ENCODE assay signal across 1 cellular context in genomic region chr16:81480856-81481821, GRCh38.
TF ChIP-seq lines count a peak whose summit lies in the region.

No MANE protein-coding gene starts in this region.

TF ChIP-seq in HepG2, 621 proteins besides CTCF, POLR2A, EP300 and RAD21 (continued from another document and continues in another):
- TF ChIP-seq ZNF232 (CRISPR knock-in tag; IDR thresholded peaks at IDR 0.05; ENCODE audit: borderline replicate concordance) = no peak
- no peak for TF ChIP-seq HNRNPUL1 (IDR thresholded peaks at IDR 0.05; ENCODE audit: low read depth, low read length)
- peak; percentile 85 for TF ChIP-seq CEBPG (CRISPR knock-in tag; IDR thresholded peaks at IDR 0.05)
- peak; percentile 46; the same call in 1 of the 2 replicates for TF ChIP-seq IRF2 (CRISPR knock-in tag; IDR thresholded peaks at IDR 0.05)
- TF ChIP-seq, protein P1, sequence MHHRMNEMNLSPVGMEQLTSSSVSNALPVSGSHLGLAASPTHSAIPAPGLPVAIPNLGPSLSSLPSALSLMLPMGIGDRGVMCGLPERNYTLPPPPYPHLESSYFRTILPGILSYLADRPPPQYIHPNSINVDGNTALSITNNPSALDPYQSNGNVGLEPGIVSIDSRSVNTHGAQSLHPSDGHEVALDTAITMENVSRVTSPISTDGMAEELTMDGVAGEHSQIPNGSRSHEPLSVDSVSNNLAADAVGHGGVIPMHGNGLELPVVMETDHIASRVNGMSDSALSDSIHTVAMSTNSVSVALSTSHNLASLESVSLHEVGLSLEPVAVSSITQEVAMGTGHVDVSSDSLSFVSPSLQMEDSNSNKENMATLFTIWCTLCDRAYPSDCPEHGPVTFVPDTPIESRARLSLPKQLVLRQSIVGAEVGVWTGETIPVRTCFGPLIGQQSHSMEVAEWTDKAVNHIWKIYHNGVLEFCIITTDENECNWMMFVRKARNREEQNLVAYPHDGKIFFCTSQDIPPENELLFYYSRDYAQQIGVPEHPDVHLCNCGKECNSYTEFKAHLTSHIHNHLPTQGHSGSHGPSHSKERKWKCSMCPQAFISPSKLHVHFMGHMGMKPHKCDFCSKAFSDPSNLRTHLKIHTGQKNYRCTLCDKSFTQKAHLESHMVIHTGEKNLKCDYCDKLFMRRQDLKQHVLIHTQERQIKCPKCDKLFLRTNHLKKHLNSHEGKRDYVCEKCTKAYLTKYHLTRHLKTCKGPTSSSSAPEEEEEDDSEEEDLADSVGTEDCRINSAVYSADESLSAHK (CRISPR knock-in tag; IDR thresholded peaks at IDR 0.05; ENCODE audit: borderline replicate concordance) = no peak
- TF ChIP-seq, protein P2, sequence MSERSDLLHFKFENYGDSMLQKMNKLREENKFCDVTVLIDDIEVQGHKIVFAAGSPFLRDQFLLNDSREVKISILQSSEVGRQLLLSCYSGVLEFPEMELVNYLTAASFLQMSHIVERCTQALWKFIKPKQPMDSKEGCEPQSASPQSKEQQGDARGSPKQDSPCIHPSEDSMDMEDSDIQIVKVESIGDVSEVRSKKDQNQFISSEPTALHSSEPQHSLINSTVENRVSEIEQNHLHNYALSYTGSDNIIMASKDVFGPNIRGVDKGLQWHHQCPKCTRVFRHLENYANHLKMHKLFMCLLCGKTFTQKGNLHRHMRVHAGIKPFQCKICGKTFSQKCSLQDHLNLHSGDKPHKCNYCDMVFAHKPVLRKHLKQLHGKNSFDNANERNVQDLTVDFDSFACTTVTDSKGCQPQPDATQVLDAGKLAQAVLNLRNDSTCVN (CRISPR knock-in tag; IDR thresholded peaks at IDR 0.05; ENCODE audit: borderline replicate concordance) = 0 out of 2 replicates have a peak, but pooled peaks have one; percentile 52
- no peak for TF ChIP-seq EEA1 (CRISPR knock-in tag; IDR thresholded peaks at IDR 0.05; ENCODE audit: borderline replicate concordance)
- peak; percentile 61; the same call in 1 of the 2 replicates for TF ChIP-seq MAZ (IDR thresholded peaks at IDR 0.05; ENCODE audit: borderline replicate concordance, low read depth, low read length)
- TF ChIP-seq MAZ (CRISPR knock-in tag; IDR thresholded peaks at IDR 0.05; ENCODE audit: low read depth) = peak; percentile 69; the same call in 1 of the 2 replicates
- TF ChIP-seq HDAC2 (CRISPR knock-in tag; IDR thresholded peaks at IDR 0.05) = peak; percentile 91
- TF ChIP-seq REPIN1 (CRISPR knock-in tag; IDR thresholded peaks at IDR 0.05; ENCODE audit: borderline replicate concordance, low read depth) = no peak; the same call in 1 of the 2 replicates
- TF ChIP-seq RFXANK (CRISPR knock-in tag; IDR thresholded peaks at IDR 0.05) = no peak
- TF ChIP-seq ZSCAN30 (CRISPR knock-in tag; IDR thresholded peaks at IDR 0.05) = no peak
- no peak; the same call in 1 of the 2 replicates for TF ChIP-seq ZNF652 (CRISPR knock-in tag; IDR thresholded peaks at IDR 0.05; ENCODE audit: borderline replicate concordance, low read depth)
- no peak for TF ChIP-seq XBP1 (CRISPR knock-in tag; IDR thresholded peaks at IDR 0.05)
- TF ChIP-seq AGO1 (IDR thresholded peaks at IDR 0.05; ENCODE audit: low read depth, low read length, poor library complexity, severe bottlenecking) = no peak
- TF ChIP-seq, protein P3, sequence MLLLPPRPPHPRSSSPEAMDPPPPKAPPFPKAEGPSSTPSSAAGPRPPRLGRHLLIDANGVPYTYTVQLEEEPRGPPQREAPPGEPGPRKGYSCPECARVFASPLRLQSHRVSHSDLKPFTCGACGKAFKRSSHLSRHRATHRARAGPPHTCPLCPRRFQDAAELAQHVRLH (CRISPR knock-in tag; IDR thresholded peaks at IDR 0.05; ENCODE audit: borderline replicate concordance, low read depth) = peak; percentile 61
- no peak for TF ChIP-seq ZNF441 (CRISPR knock-in tag; IDR thresholded peaks at IDR 0.05; ENCODE audit: borderline replicate concordance)
- TF ChIP-seq ARNT (IDR thresholded peaks at IDR 0.05) = no peak
- TF ChIP-seq TRAFD1 (CRISPR knock-in tag; IDR thresholded peaks at IDR 0.05; ENCODE audit: borderline replicate concordance) = no peak
- no peak for TF ChIP-seq TBX3 (IDR thresholded peaks at IDR 0.05; ENCODE audit: borderline replicate concordance)
- TF ChIP-seq MEIS1 (CRISPR knock-in tag; IDR thresholded peaks at IDR 0.05; ENCODE audit: borderline replicate concordance) = peak; percentile 92; the same call in 1 of the 2 replicates
- TF ChIP-seq ZXDC (CRISPR knock-in tag; IDR thresholded peaks at IDR 0.05) = no peak
- no peak for TF ChIP-seq ZNF740 (CRISPR knock-in tag; IDR thresholded peaks at IDR 0.05)
- TF ChIP-seq ZNF101 (CRISPR knock-in tag; IDR thresholded peaks at IDR 0.05; ENCODE audit: borderline replicate concordance, low read depth) = no peak
- TF ChIP-seq, protein P4, sequence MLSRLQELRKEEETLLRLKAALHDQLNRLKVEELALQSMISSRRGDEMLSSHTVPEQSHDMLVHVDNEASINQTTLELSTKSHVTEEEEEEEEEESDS (CRISPR knock-in tag; IDR thresholded peaks at IDR 0.05; ENCODE audit: borderline replicate concordance) = no peak
- TF ChIP-seq, protein P5, sequence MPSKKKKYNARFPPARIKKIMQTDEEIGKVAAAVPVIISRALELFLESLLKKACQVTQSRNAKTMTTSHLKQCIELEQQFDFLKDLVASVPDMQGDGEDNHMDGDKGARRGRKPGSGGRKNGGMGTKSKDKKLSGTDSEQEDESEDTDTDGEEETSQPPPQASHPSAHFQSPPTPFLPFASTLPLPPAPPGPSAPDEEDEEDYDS (CRISPR knock-in tag; IDR thresholded peaks at IDR 0.05) = peak; percentile 36; the same call in 1 of the 2 replicates
- no peak for TF ChIP-seq SALL2 (CRISPR knock-in tag; IDR thresholded peaks at IDR 0.05)
- TF ChIP-seq ZFP36L2 (CRISPR knock-in tag; IDR thresholded peaks at IDR 0.05) = no peak
- no peak for TF ChIP-seq SNAI1 (CRISPR knock-in tag; IDR thresholded peaks at IDR 0.05; ENCODE audit: borderline replicate concordance)
- peak; percentile 56; the same call in 1 of the 2 replicates for TF ChIP-seq ZNF691 (CRISPR knock-in tag; IDR thresholded peaks at IDR 0.05; ENCODE audit: borderline replicate concordance, low read depth)
- TF ChIP-seq RXRA (CRISPR knock-in tag; IDR thresholded peaks at IDR 0.05) = peak; percentile 60; the same call in 1 of the 2 replicates
- TF ChIP-seq TFAP4 (IDR thresholded peaks at IDR 0.05; ENCODE audit: borderline replicate concordance, low read depth) = peak; percentile 45; the same call in 1 of the 2 replicates
- TF ChIP-seq KLF16 (CRISPR knock-in tag; IDR thresholded peaks at IDR 0.05) = peak in 1 of 2 experiments; percentile 46; a peak in 1 of 4 replicates
- no peak for TF ChIP-seq ZNF180 (CRISPR knock-in tag; IDR thresholded peaks at IDR 0.05; ENCODE audit: borderline replicate concordance, low read depth)
- TF ChIP-seq ZNF275 (CRISPR knock-in tag; IDR thresholded peaks at IDR 0.05; ENCODE audit: borderline replicate concordance) = no peak
- TF ChIP-seq NFE2L1 (CRISPR knock-in tag; IDR thresholded peaks at IDR 0.05; ENCODE audit: borderline replicate concordance) = no peak
- TF ChIP-seq, protein P6, sequence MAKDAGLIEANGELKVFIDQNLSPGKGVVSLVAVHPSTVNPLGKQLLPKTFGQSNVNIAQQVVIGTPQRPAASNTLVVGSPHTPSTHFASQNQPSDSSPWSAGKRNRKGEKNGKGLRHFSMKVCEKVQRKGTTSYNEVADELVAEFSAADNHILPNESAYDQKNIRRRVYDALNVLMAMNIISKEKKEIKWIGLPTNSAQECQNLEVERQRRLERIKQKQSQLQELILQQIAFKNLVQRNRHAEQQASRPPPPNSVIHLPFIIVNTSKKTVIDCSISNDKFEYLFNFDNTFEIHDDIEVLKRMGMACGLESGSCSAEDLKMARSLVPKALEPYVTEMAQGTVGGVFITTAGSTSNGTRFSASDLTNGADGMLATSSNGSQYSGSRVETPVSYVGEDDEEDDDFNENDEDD (CRISPR knock-in tag; IDR thresholded peaks at IDR 0.05; ENCODE audit: borderline replicate concordance) = no peak
- TF ChIP-seq PLRG1 (conservative IDR thresholded peaks at IDR 0.05) = no peak
- TF ChIP-seq ZNF710 (CRISPR knock-in tag; IDR thresholded peaks at IDR 0.05; ENCODE audit: borderline replicate concordance) = 0 out of 2 replicates have a peak, but pooled peaks have one; percentile 14
- TF ChIP-seq HIC2 (CRISPR knock-in tag; IDR thresholded peaks at IDR 0.05; ENCODE audit: low read depth) = peak; percentile 78
